Comparison of ENCODE assay signal across 2 cellular contexts in the genomic region with DNA sequence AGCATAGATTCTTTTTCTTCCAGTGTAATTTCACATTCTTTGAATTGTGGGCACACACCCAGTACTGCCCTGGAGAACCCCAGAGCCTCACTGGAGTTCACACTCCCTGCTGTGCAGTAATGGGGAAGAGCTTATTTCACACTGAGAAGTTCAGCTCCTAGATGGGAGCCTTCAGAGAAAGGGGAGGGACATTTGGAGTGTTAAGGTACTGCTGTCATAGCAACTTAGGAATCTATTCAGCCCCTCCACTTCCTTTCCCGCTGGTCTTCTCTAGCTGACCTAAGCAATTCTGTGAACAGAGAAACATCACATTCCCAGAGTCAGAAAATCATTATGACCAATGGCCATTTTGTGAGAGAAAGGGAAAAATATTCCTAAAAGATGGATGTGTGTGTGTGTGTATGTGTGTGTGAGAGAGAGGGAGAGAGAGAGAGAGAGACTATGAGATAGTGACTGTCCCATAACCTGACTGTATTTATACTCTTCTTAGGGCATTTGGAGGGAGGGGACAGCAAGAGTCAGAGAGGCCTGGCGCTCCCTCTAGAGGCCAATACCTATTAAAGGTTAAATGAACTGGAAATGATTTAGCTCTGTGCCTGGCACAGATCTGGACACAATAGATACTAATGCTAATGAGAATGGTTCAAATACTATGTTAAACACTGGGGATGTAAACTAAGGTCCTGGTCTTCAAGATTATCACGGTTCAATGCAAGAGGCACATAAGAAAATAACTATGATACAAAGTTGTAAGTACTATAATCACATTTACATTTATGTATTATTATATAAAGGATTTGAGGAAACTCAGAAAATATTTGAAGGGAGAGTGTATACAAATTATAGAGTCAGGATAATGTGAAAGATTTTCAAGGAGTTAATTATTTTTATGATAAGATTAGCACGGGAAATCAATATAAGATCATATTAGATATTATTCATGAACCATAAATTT.
TF ChIP-seq lines count a peak whose summit lies in the region.

No MANE protein-coding gene starts in this region.

TF ChIP-seq in IMR-90, 13 proteins besides CTCF, POLR2A, EP300 and RAD21:
- TF ChIP-seq FOS (IDR thresholded peaks at IDR 0.05; ENCODE audit: low read depth, low read length) (no peak), NFE2L2 (IDR thresholded peaks at IDR 0.05; ENCODE audit: low read depth, low read length) (no peak), MAFK (IDR thresholded peaks at IDR 0.05; ENCODE audit: low read depth, low read length) (peak; percentile 60)

TF ChIP-seq in GM12878, 131 proteins besides CTCF, POLR2A, EP300 and RAD21:
- TF ChIP-seq SMC3 (IDR thresholded peaks at IDR 0.05; ENCODE audit: borderline replicate concordance, low read length) (peak; percentile 51; the same call in 1 of the 2 replicates), ZNF274 (IDR thresholded peaks at IDR 0.05; ENCODE audit: insufficient read depth, insufficient read length) (no peak)
